ENCODE assay signal across 25 cellular contexts in genomic region chr9:36301227-36301626, GRCh38. TPM values are rescaled to one million over a fixed set of nuclear protein-coding genes. Genes with fewer than 3 reads are reported as not detected.
A peak's percentile ranks its signal among the peaks of the same experiment; 100 is the strongest.
DNase-seq lines count a peak whose midpoint lies in the region; ATAC-seq, FAIRE-seq and TF ChIP-seq lines count a peak whose summit lies in the region.
"Had no signal": no experiment of that assay in that cellular context is flagged by ENCODE, and none has a peak within 500 bp of the region (broad histone marks: within the 10 kb centered on the region; RNA-seq: fewer than 3 reads in every experiment).

No MANE protein-coding gene starts in this region.

- peaks cover 0 to 3% of the 10 kb centered on the region in 2 experiments; a peak in 2 of 5 replicates for H3K4me1 ChIP-seq in K562 (replicated peaks in 1 of 2; ENCODE audit: control insufficient read depth in 2 of 2, insufficient read depth in 2 of 2, low read length in 2 of 2)
- H3K4me1 ChIP-seq: BE2C, BLaER1 had no signal

- H3K36me3 Mint-ChIP-seq in activated T-helper 17 cell treated with anti-CD3 and anti-CD28 coated beads, Interleukin-2, amount 50 U/mL, for 72 hours (ENCODE audit: low read depth) = no peaks in the 10 kb centered on the region
- H3K36me3 Mint-ChIP-seq: CD14-positive monocyte; CD4-positive, alpha-beta memory T cell; CD4-positive, CD25-positive, alpha-beta regulatory T cell; CD8-positive, alpha-beta memory T cell had no signal

- no peak for TF ChIP-seq EP300 in K562 (IDR thresholded peaks at IDR 0.05; ENCODE audit: low read length)

- BruUV-seq in K562 (replicated peaks; lab: Mats Ljungman, UMichigan) = no TSS peak

- DNase-seq in K562 (ENCODE audit: extremely low read depth in 1 of 4, low spot score in 3 of 4) (no peak), NCI-H345 treated with DMSO at 0.1 percent for 48 hours (lab: John Stamatoyannopoulos, UW; ENCODE audit: unreplicated experiment) (no peak), germinal center (ENCODE audit: low spot score) (no peak), dorsolateral prefrontal cortex (no peak)
- DNase-seq: 8988T; ACHN; BE2C; C1 segment of cervical spinal cord; CD4-positive, alpha-beta memory T cell; CD4-positive, CD25-positive, alpha-beta regulatory T cell; CD8-positive, alpha-beta memory T cell; COR-L47; DMS 273 treated with DMSO at 0.1 percent for 48 hours; DMS153; DMS53; DMS79; DND-41; EL; GDM1 had no signal

- no peak overlapping the region for H3K9ac ChIP-seq in K562 (ENCODE audit: insufficient read depth in 1 of 2, low read depth in 2 of 2, low read length in 2 of 2)
- H3K9ac ChIP-seq: BLaER1 had no signal

- FAIRE-seq in K562 (lab: Jason Lieb, UNC) = no peak
- FAIRE-seq: A204.1, GM12892, GM18507 had no signal

- intact Hi-C loops in K562 (cut with micrococcal nuclease) = no loop called here
- intact Hi-C loops in dorsolateral prefrontal cortex (cut with DNase I) = no loop called here

- H3K27ac Mint-ChIP-seq in activated T-helper 17 cell treated with anti-CD3 and anti-CD28 coated beads, Interleukin-2, amount 50 U/mL, for 72 hours = peak overlapping the region; percentile 33
- H3K27ac Mint-ChIP-seq: CD4-positive, alpha-beta memory T cell; CD4-positive, CD25-positive, alpha-beta regulatory T cell had no signal

- no peak for TF ChIP-seq RAD21 in K562 (CRISPR knock-in tag; conservative IDR thresholded peaks at IDR 0.05 in 1 of 2, IDR thresholded peaks at IDR 0.05 in 1 of 2)

- H3K9me1 ChIP-seq in K562 (ENCODE audit: control insufficient read depth, insufficient read depth, low read length) = no peaks in the 10 kb centered on the region

- H4K20me1 ChIP-seq in K562 (replicated peaks; ENCODE audit: control insufficient read depth, insufficient read depth, low read length) = no peaks in the 10 kb centered on the region
- H4K20me1 ChIP-seq: BLaER1 had no signal

- H3K9me3 Mint-ChIP-seq in activated T-helper 17 cell treated with anti-CD3 and anti-CD28 coated beads, Interleukin-2, amount 50 U/mL, for 72 hours = no peaks in the 10 kb centered on the region
- H3K9me3 Mint-ChIP-seq: CD14-positive monocyte; CD4-positive, alpha-beta memory T cell; CD4-positive, CD25-positive, alpha-beta regulatory T cell; CD8-positive, alpha-beta memory T cell had no signal

- ATAC-seq in activated T-helper 17 cell treated with anti-CD3 and anti-CD28 coated beads, Interleukin-2, amount 50 U/mL, for 72 hours (replicated peaks) = no peak
- no peak for ATAC-seq in K562

- TF ChIP-seq CTCF in K562 (IDR thresholded peaks at IDR 0.05 in 2 of 3, conservative IDR thresholded peaks at IDR 0.05 in 1 of 3; ENCODE audit: insufficient read depth in 2 of 3, low read depth in 1 of 3, low read length in 3 of 3) (no peak), dorsolateral prefrontal cortex (IDR thresholded peaks at IDR 0.05 in 54 of 56, conservative IDR thresholded peaks at IDR 0.05 in 2 of 56; ENCODE audit: low read depth in 1 of 56, partially characterized antibody in 56 of 56) (no peak)

- H3K4me2 ChIP-seq in K562 (ENCODE audit: insufficient read depth, low read length) = no peak overlapping the region
- H3K4me2 ChIP-seq: BLaER1 had no signal

- POLR2A ChIA-PET in K562 (lab: Yijun Ruan, JAX) = interaction anchor here (0.8 kb wide), 1 partner anchor 11 kb away, joined by 3 read pairs; no protein-coding TSS in a partner anchor

- H3K9me3 ChIP-seq in K562 (replicated peaks; ENCODE audit: control insufficient read depth, insufficient read depth, low read depth, low read length) = no peaks in the 10 kb centered on the region
- H3K9me3 ChIP-seq: BE2C, BLaER1 had no signal

- CTCF ChIA-PET in K562 (lab: Yijun Ruan, JAX; ENCODE audit: low intra/inter-chr PET ratio) = no interaction called here

- in situ Hi-C loops in K562 (cut with MboI) = no loop called here

- WGBS in K562 (ENCODE audit: insufficient coverage, low coverage, missing lambda C conversion rate) = 47% methylated on average over 5 of the region's 5 CpGs

- H3K36me3 ChIP-seq in K562 (ENCODE audit: control insufficient read depth, insufficient read depth, low read length) = no peaks in the 10 kb centered on the region
- H3K36me3 ChIP-seq: BE2C, BLaER1 had no signal

- no peak overlapping the region for H2AFZ ChIP-seq in K562 (ENCODE audit: low read depth, low read length)

- no peaks in the 10 kb centered on the region for H3K79me2 ChIP-seq in K562 (ENCODE audit: control insufficient read depth, insufficient read depth, low read length)

- no peaks in the 10 kb centered on the region for H3K4me1 Mint-ChIP-seq in activated T-helper 17 cell treated with anti-CD3 and anti-CD28 coated beads, Interleukin-2, amount 50 U/mL, for 72 hours
- H3K4me1 Mint-ChIP-seq: CD14-positive monocyte had no signal

- no peaks in the 10 kb centered on the region for H3K27me3 Mint-ChIP-seq in activated T-helper 17 cell treated with anti-CD3 and anti-CD28 coated beads, Interleukin-2, amount 50 U/mL, for 72 hours
- H3K27me3 Mint-ChIP-seq: CD4-positive, alpha-beta memory T cell had no signal

- H3K27me3 ChIP-seq in K562 (ENCODE audit: control insufficient read depth in 2 of 2, insufficient read depth in 2 of 2, low read length in 2 of 2) = no peaks in the 10 kb centered on the region
- H3K27me3 ChIP-seq in dorsolateral prefrontal cortex = no peaks in the 10 kb centered on the region
- H3K27me3 ChIP-seq: BE2C, BLaER1 had no signal

- H3K27ac ChIP-seq in K562 (ENCODE audit: extremely low read depth, low read depth, low read length) (no peak overlapping the region), dorsolateral prefrontal cortex (no peak overlapping the region)
- H3K27ac ChIP-seq: BLaER1 had no signal

- no peak overlapping the region for H3K4me3 ChIP-seq in K562
- H3K4me3 ChIP-seq in dorsolateral prefrontal cortex = no peak overlapping the region
- H3K4me3 ChIP-seq: BLaER1 had no signal

- no peak for TF ChIP-seq POLR2A in K562 (conservative IDR thresholded peaks at IDR 0.05)

- no peak overlapping the region for H3K4me3 Mint-ChIP-seq in activated T-helper 17 cell treated with anti-CD3 and anti-CD28 coated beads, Interleukin-2, amount 50 U/mL, for 72 hours
- H3K4me3 Mint-ChIP-seq: CD14-positive monocyte; CD4-positive, CD25-positive, alpha-beta regulatory T cell; CD8-positive, alpha-beta memory T cell had no signal

TF ChIP-seq in K562, 482 proteins besides CTCF, POLR2A, EP300 and RAD21 (continues in another document):
- peak; percentile 43 to 64; a peak in 3 of 4 replicates for TF ChIP-seq FOXA3 (CRISPR knock-in tag; conservative IDR thresholded peaks at IDR 0.05 in 1 of 2, IDR thresholded peaks at IDR 0.05 in 1 of 2)
- no peak for TF ChIP-seq GATA2 (CRISPR knock-in tag; IDR thresholded peaks at IDR 0.05)
- peak; percentile 94 to 95 for TF ChIP-seq KDM1A (IDR thresholded peaks at IDR 0.05)
- peak; percentile 77 to 94 for TF ChIP-seq RCOR1 (IDR thresholded peaks at IDR 0.05; ENCODE audit: borderline replicate concordance in 1 of 2, low read depth in 2 of 2, low read length in 2 of 2)
- no peak for TF ChIP-seq ELK1 (CRISPR knock-in tag; IDR thresholded peaks at IDR 0.05)

RNA-seq across cellular contexts. Expression of gene GNE, which starts 43.0 kb away (rescaled TPM):
- total RNA-seq in activated T-helper 17 cell treated with anti-CD3 and anti-CD28 coated beads, Interleukin-2, amount 50 U/mL, for 72 hours = 10 to 100 TPM; 19.3 to 19.6 TPM
- 24.2 and 26.9 TPM in 2 replicates for total RNA-seq in K562 (2011; cell fraction: chromatin; rRNA removed; ENCODE audit: low replicate concordance)
- total RNA-seq in K562 (2011; cell fraction: nucleolus; rRNA removed) = 12.0 and 12.3 TPM in 2 replicates
- total RNA-seq in K562 (2011; cell fraction: nucleoplasm; rRNA removed) = 12.7 and 13.9 TPM in 2 replicates
- total RNA-seq in K562 (2014; rRNA removed) (12.0 and 13.3 TPM in 2 replicates), K562 (2014; rRNA removed; fragmentation: Illumina TruSeq; extraction: Trizol) (15.4 TPM in 2 replicates), K562 (2015; rRNA removed; fragmentation: Illumina TruSeq; extraction: Trizol) (10.3 and 11.6 TPM in 2 replicates), K562 (2021) (12.8 and 13.8 TPM in 2 replicates), dorsolateral prefrontal cortex (10 to 100 TPM; 14.4 to 29.7 (median 22.9) TPM)
- polyA plus RNA-seq in K562 (2011; rRNA removed) (15.9 and 18.6 TPM in 2 replicates), K562 (2014; fragmentation: Illumina TruSeq; extraction: Trizol) (13.7 and 14.2 TPM in 2 replicates), K562 (2014; fragmentation: Nextera tagmentation; extraction: Ambion mirVana) (1 to 10 TPM; 5.1 to 6.3 TPM), K562 (2014; rRNA removed) (9.3 and 11.5 TPM in 2 replicates)
- polyA plus RNA-seq in K562 (2011; cell fraction: cytosol; rRNA removed) = 9.7 and 18.0 TPM in 2 replicates
- polyA plus RNA-seq in K562 (2011; cell fraction: nucleus; rRNA removed) = 6.7 and 7.8 TPM in 2 replicates
- 5.8 and 9.4 TPM in 2 replicates for polyA plus RNA-seq in K562 (2012)
- 53.9 and 56.0 TPM in 2 replicates for polyA minus RNA-seq in K562 (2011; rRNA and poly(A)+ RNA removed)
- polyA minus RNA-seq in K562 (2011; cell fraction: cytosol; rRNA and poly(A)+ RNA removed) = 13.8 and 18.3 TPM in 2 replicates
- 5.0 and 13.0 TPM in 2 replicates for polyA minus RNA-seq in K562 (2011; cell fraction: nucleus; rRNA and poly(A)+ RNA removed)
